ENCODE assay signal across 10 cellular contexts in genomic region chr9:130054820-130055219, GRCh38. TPM values are rescaled to one million over a fixed set of nuclear protein-coding genes. Genes with fewer than 3 reads are reported as not detected.
DNase-seq lines count a peak whose midpoint lies in the region; ATAC-seq and TF ChIP-seq lines count a peak whose summit lies in the region.
"Had no signal": no experiment of that assay in that cellular context is flagged by ENCODE, and none has a peak within 500 bp of the region (broad histone marks: within the 10 kb centered on the region; RNA-seq: fewer than 3 reads in every experiment).

No MANE protein-coding gene starts in this region.

- peak overlapping the region; percentile 89 for H3K4me3 ChIP-seq in AG09309 (ENCODE audit: control insufficient read depth, low read depth, low read length)

- H3K4me3 Mint-ChIP-seq in dendritic cell treated with granulocyte-macrophage colony-stimulating factor and Interleukin-4, amounts not matched to agents 40 ng/mL and 50 ng/mL, for 4 days, result peak overlapping the region; percentile 92
- H3K4me3 Mint-ChIP-seq in natural killer cell, result peak overlapping the region; percentile 91

- H3K36me3 ChIP-seq in KOPT-K1 (ENCODE audit: insufficient read depth, low read length), result peaks cover 13% of the 10 kb centered on the region

- ATAC-seq in natural killer cell (no peak), GM21381 (IDR thresholded peaks at IDR 0.05; ENCODE audit: unreplicated experiment) (no peak)

- H3K27ac Mint-ChIP-seq in dendritic cell treated with granulocyte-macrophage colony-stimulating factor and Interleukin-4, amounts not matched to agents 40 ng/mL and 50 ng/mL, for 4 days, result peak overlapping the region; percentile 91
- peak overlapping the region; percentile 88 to 91 for H3K27ac Mint-ChIP-seq in natural killer cell

- H3K9me3 Mint-ChIP-seq in dendritic cell treated with granulocyte-macrophage colony-stimulating factor and Interleukin-4, amounts not matched to agents 40 ng/mL and 50 ng/mL, for 4 days, result no peaks in the 10 kb centered on the region
- H3K9me3 Mint-ChIP-seq in natural killer cell, result no peaks in the 10 kb centered on the region

- intact Hi-C loops in dendritic cell treated with granulocyte-macrophage colony-stimulating factor and Interleukin-4, amounts not matched to agents 40 ng/mL and 50 ng/mL, for 4 days (cut with micrococcal nuclease), result loop anchor here (5.0 to 10.0 kb wide), 2 partner anchors 110 to 168 kb away; no protein-coding TSS in a partner anchor
- intact Hi-C loops in natural killer cell (cut with micrococcal nuclease), result no loop called here

- peaks cover 28% of the 10 kb centered on the region for H3K36me3 Mint-ChIP-seq in dendritic cell treated with granulocyte-macrophage colony-stimulating factor and Interleukin-4, amounts not matched to agents 40 ng/mL and 50 ng/mL, for 4 days (ENCODE audit: low read depth)
- no peaks in the 10 kb centered on the region for H3K36me3 Mint-ChIP-seq in natural killer cell

- TF ChIP-seq CTCF in AG09309 (IDR thresholded peaks at IDR 0.05; ENCODE audit: control insufficient read depth, insufficient read depth, low read depth, low read length, missing control alignments) (no peak), natural killer cell (IDR thresholded peaks at IDR 0.05) (no peak)

- peaks cover 23% of the 10 kb centered on the region for H3K4me1 Mint-ChIP-seq in dendritic cell treated with granulocyte-macrophage colony-stimulating factor and Interleukin-4, amounts not matched to agents 40 ng/mL and 50 ng/mL, for 4 days (ENCODE audit: low read depth)
- H3K4me1 Mint-ChIP-seq in natural killer cell, result peaks cover 4 to 15% of the 10 kb centered on the region in 2 donors

- no peaks in the 10 kb centered on the region for H3K9me3 ChIP-seq in KOPT-K1 (ENCODE audit: insufficient read depth, low read length, poor library complexity, severe bottlenecking)

- H3K27ac ChIP-seq in KOPT-K1 (ENCODE audit: low read depth, low read length, poor library complexity, severe bottlenecking), result peak overlapping the region; percentile 95

- H3K27me3 Mint-ChIP-seq in dendritic cell treated with granulocyte-macrophage colony-stimulating factor and Interleukin-4, amounts not matched to agents 40 ng/mL and 50 ng/mL, for 4 days, result no peaks in the 10 kb centered on the region
- H3K27me3 Mint-ChIP-seq in natural killer cell (ENCODE audit: low read depth in 2 of 2), result no peaks in the 10 kb centered on the region

- DNase-seq in AG09309 (ENCODE audit: low read depth), result no peak
- DNase-seq in natural killer cell, result no peak
- no peak for DNase-seq in cortex of kidney (lab: John Stamatoyannopoulos, UW)
- DNase-seq in cerebellar cortex (ENCODE audit: low spot score), result no peak
- DNase-seq in GM19238 (ENCODE audit: insufficient read length, low spot score), result no peak
- DNase-seq: NCI-H2029; stimulated activated naive CD4-positive, alpha-beta T cell treated with Interleukin-2 at 50 U/mL for 16 hours had no signal

RNA-seq across cellular contexts. Expression of gene GPR107, which starts 1.1 kb away (rescaled TPM):
- total RNA-seq in natural killer cell, result 10 to 100 TPM; 32.9 to 49.5 (median 41.8) TPM

RNA-seq across cellular contexts. Expression of gene FNBP1, which starts 11.8 kb away (rescaled TPM):
- total RNA-seq in natural killer cell, result 100 to 1,000 TPM; 177 to 209 (median 203) TPM
